ENCODE assay signal across 1 cellular context in genomic region chr2:161844845-161845244, GRCh38.
TF ChIP-seq lines count a peak whose summit lies in the region.

No MANE protein-coding gene starts in this region.

TF ChIP-seq in HepG2, 621 proteins besides CTCF, POLR2A, EP300 and RAD21 (continued from another document):
- no peak for TF ChIP-seq ZBTB46 (CRISPR knock-in tag; IDR thresholded peaks at IDR 0.05; ENCODE audit: borderline replicate concordance)
- TF ChIP-seq ZFP1 (CRISPR knock-in tag; IDR thresholded peaks at IDR 0.05): no peak
- TF ChIP-seq GFI1 (CRISPR knock-in tag; IDR thresholded peaks at IDR 0.05; ENCODE audit: borderline replicate concordance): peak; percentile 65; the same call in 1 of the 2 replicates
- no peak for TF ChIP-seq TAF15 (IDR thresholded peaks at IDR 0.05; ENCODE audit: low read depth, low read length, poor library complexity, severe bottlenecking)
- TF ChIP-seq ZNF503 (CRISPR knock-in tag; IDR thresholded peaks at IDR 0.05): peak; percentile 91
- TF ChIP-seq HMG20A (CRISPR knock-in tag; IDR thresholded peaks at IDR 0.05; ENCODE audit: borderline replicate concordance): peak; percentile 46; the same call in 1 of the 2 replicates
- TF ChIP-seq NCOA2 (CRISPR knock-in tag; IDR thresholded peaks at IDR 0.05): no peak
- no peak for TF ChIP-seq STAT5B (CRISPR knock-in tag; IDR thresholded peaks at IDR 0.05)
- TF ChIP-seq LRRFIP1 (CRISPR knock-in tag; conservative IDR thresholded peaks at IDR 0.05): no peak
- no peak for TF ChIP-seq GZF1 (CRISPR knock-in tag; IDR thresholded peaks at IDR 0.05)
- TF ChIP-seq ZEB1 (IDR thresholded peaks at IDR 0.05; ENCODE audit: insufficient replicate concordance, low read depth): no peak
- TF ChIP-seq RCOR2 (CRISPR knock-in tag; IDR thresholded peaks at IDR 0.05): no peak
- TF ChIP-seq JUN (CRISPR knock-in tag; IDR thresholded peaks at IDR 0.05): no peak
- peak; percentile 71 for TF ChIP-seq CEBPB (IDR thresholded peaks at IDR 0.05; ENCODE audit: borderline replicate concordance, low read depth, low read length)
- peak; percentile 53; the same call in 1 of the 2 replicates for TF ChIP-seq NFIC (IDR thresholded peaks at IDR 0.05; ENCODE audit: low read length)
- TF ChIP-seq SOX13 (IDR thresholded peaks at IDR 0.05): no peak
- peak in 1 of 2 experiments; percentile 44; a peak in 1 of 4 replicates for TF ChIP-seq SOX13 (CRISPR knock-in tag; conservative IDR thresholded peaks at IDR 0.05 in 1 of 2, IDR thresholded peaks at IDR 0.05 in 1 of 2)
- no peak for TF ChIP-seq ZNF225 (CRISPR knock-in tag; IDR thresholded peaks at IDR 0.05)
- peak; percentile 98 for TF ChIP-seq RERE (CRISPR knock-in tag; IDR thresholded peaks at IDR 0.05; ENCODE audit: low read depth)
